ENCODE assay signal across 9 cellular contexts in the genomic region with DNA sequence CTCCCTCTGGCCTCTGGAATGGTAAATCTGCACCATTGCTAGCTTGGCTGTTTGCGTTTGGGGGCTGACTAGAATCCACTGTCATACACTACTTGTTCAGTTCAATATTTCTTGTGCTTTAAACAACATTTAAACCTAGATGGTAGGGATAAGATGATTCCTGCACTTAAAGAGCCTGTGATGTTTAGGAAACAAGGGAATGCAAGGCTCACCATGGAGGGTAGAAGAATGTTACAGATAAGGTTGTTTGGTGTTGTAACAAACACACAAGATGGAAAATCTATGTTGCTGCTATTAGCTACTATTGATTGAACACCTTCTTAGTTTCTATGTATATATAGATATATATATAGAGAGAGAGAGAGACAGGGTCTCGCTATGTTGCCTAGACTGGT. TPM values are rescaled to one million over a fixed set of nuclear protein-coding genes. Genes with fewer than 3 reads are reported as not detected.
A peak's percentile ranks its signal among the peaks of the same experiment; 100 is the strongest.
DNase-seq lines count a peak whose midpoint lies in the region; ATAC-seq and TF ChIP-seq lines count a peak whose summit lies in the region.
"Had no signal": no experiment of that assay in that cellular context is flagged by ENCODE, and none has a peak within 500 bp of the region (broad histone marks: within the 10 kb centered on the region; RNA-seq: fewer than 3 reads in every experiment).

No MANE protein-coding gene starts in this region.

- no peak overlapping the region for H2BK5ac ChIP-seq in mesendoderm (ENCODE audit: low read length)

- H4K5ac ChIP-seq in mesendoderm (ENCODE audit: low read length): no peak overlapping the region

- TF ChIP-seq POLR2A in adrenal gland (IDR thresholded peaks at IDR 0.05): no peak
- TF ChIP-seq POLR2A in uterus (IDR thresholded peaks at IDR 0.05): no peak

- peak in 1 of 2 donors; percentile 51 for DNase-seq in cardiac muscle cell (ENCODE audit: low read depth in 1 of 2, low spot score in 1 of 2)
- DNase-seq in Right ventricle myocardium inferior (ENCODE audit: missing footprints): no peak
- no peak for DNase-seq in adrenal gland
- DNase-seq in mesendoderm: no peak
- DNase-seq in uterus: no peak
- no peak for DNase-seq in DMS79 treated with DMSO at 0.1 percent for 48 hours (lab: John Stamatoyannopoulos, UW)
- DNase-seq: Caco-2 had no signal

- no peak overlapping the region for H3K23ac ChIP-seq in mesendoderm (ENCODE audit: low read length)

- H3K36me3 ChIP-seq in cardiac muscle cell (peaks cover 8% of the 10 kb centered on the region), adrenal gland (replicated peaks in 1 of 2) (no peaks in the 10 kb centered on the region), mesendoderm (ENCODE audit: control insufficient read depth, insufficient read depth, low read length) (no peaks in the 10 kb centered on the region), uterus (no peaks in the 10 kb centered on the region)

- no peak for ATAC-seq in Right ventricle myocardium inferior
- ATAC-seq in GM18858 (IDR thresholded peaks at IDR 0.05; ENCODE audit: unreplicated experiment): no peak
- no peak for ATAC-seq in GM18511 (IDR thresholded peaks at IDR 0.05; ENCODE audit: unreplicated experiment)

- no peak overlapping the region for H2BK15ac ChIP-seq in mesendoderm (replicated peaks; ENCODE audit: low read depth)

- intact Hi-C loops in Right ventricle myocardium inferior (cut with DNase I) (loop anchor here (10.0 kb wide), 1 partner anchor 208 kb away; a partner anchor contains a TSS), adrenal gland (cut with DNase I) (no loop called here), uterus (cut with DNase I; ENCODE audit: low total_unique reads) (no loop called here)

- WGBS in adrenal gland, 4 donors: 78 to 81% (median 79%) methylated on average over 2 of the region's 2 CpGs
- no CpG with 5 or more reads among the region's 2 CpGs for WGBS in mesendoderm (ENCODE audit: extremely low coverage, insufficient coverage, low lambda C conversion rate)

- H2AK5ac ChIP-seq in mesendoderm (ENCODE audit: low read length): no peak overlapping the region

- no peaks in the 10 kb centered on the region for H3K79me2 ChIP-seq in mesendoderm (ENCODE audit: control insufficient read depth, insufficient read depth, low read length)

- H3K56ac ChIP-seq in mesendoderm (ENCODE audit: low read length): no peak overlapping the region

- no peak overlapping the region for H3K4me2 ChIP-seq in mesendoderm (ENCODE audit: low read length)

- peak overlapping the region; percentile 57 for H3K18ac ChIP-seq in mesendoderm (ENCODE audit: low read length)

- H3K79me1 ChIP-seq in mesendoderm (ENCODE audit: low read length): peaks cover 2% of the 10 kb centered on the region

- H3K9me3 ChIP-seq in cardiac muscle cell (ENCODE audit: low read depth) (no peaks in the 10 kb centered on the region), adrenal gland (replicated peaks in 1 of 3) (no peaks in the 10 kb centered on the region), uterus (no peaks in the 10 kb centered on the region)
- H3K9me3 ChIP-seq: Caco-2 had no signal

- no peak overlapping the region for H3K9ac ChIP-seq in mesendoderm (ENCODE audit: low read length)

- H3K4ac ChIP-seq in mesendoderm (ENCODE audit: low read depth, low read length): no peak overlapping the region

- H3K27me3 ChIP-seq in cardiac muscle cell: no peaks in the 10 kb centered on the region
- H3K27me3 ChIP-seq in adrenal gland: no peaks in the 10 kb centered on the region
- H3K27me3 ChIP-seq in mesendoderm (ENCODE audit: insufficient read depth, low read length, poor library complexity): no peaks in the 10 kb centered on the region
- H3K27me3 ChIP-seq in uterus: no peaks in the 10 kb centered on the region

- H3K4me3 ChIP-seq in cardiac muscle cell (no peak overlapping the region), adrenal gland (peak overlapping the region in 1 of 4 donors; percentile 13), mesendoderm (ENCODE audit: low read length) (no peak overlapping the region), uterus (no peak overlapping the region)

- peak overlapping the region; percentile 42 for H3K27ac ChIP-seq in cardiac muscle cell
- H3K27ac ChIP-seq in adrenal gland: peak overlapping the region in 3 of 5 donors; percentile 56 to 84 (median 71)
- H3K27ac ChIP-seq in mesendoderm (ENCODE audit: low read depth, low read length): no peak overlapping the region
- H3K27ac ChIP-seq in uterus: peak overlapping the region; percentile 48 to 89

- no peak overlapping the region for H4K8ac ChIP-seq in mesendoderm (ENCODE audit: low read depth, low read length)

- H3K4me1 ChIP-seq in cardiac muscle cell (ENCODE audit: low read depth) (peaks cover 67% of the 10 kb centered on the region), adrenal gland (replicated peaks in 1 of 2) (peaks cover 54 to 66% of the 10 kb centered on the region in 2 donors), mesendoderm (ENCODE audit: control insufficient read depth, low read depth, low read length) (peaks cover 23% of the 10 kb centered on the region), uterus (peaks cover 30 to 36% of the 10 kb centered on the region in 2 donors)

- TF ChIP-seq CTCF in cardiac muscle cell (IDR thresholded peaks at IDR 0.05; ENCODE audit: low read depth, low read length): no peak
- no peak for TF ChIP-seq CTCF in adrenal gland (IDR thresholded peaks at IDR 0.05)
- no peak for TF ChIP-seq CTCF in uterus (IDR thresholded peaks at IDR 0.05)

- no peak overlapping the region for H2BK120ac ChIP-seq in mesendoderm (ENCODE audit: low read depth, low read length)

RNA-seq across cellular contexts. Expression of a gene that starts 31.4 kb away (rescaled TPM):
- total RNA-seq in cardiac muscle cell (48.7 and 80.7 TPM in 2 replicates), Right ventricle myocardium inferior (32.7 TPM), adrenal gland (10 to 100 TPM in 7 of 8 donors, 1 to 10 TPM in 1; 5.8 to 33.5 (median 28.4) TPM), uterus (10 to 100 TPM; 21.2 to 91.7 (median 25.0) TPM)
- polyA plus RNA-seq in cardiac muscle cell (79.3 and 95.5 TPM in 2 replicates), adrenal gland (1 to 10 TPM; 6.0 to 7.9 (median 6.1) TPM)
- 3.5 TPM for polyA plus RNA-seq in mesendoderm (2013, experiment 1 of 2)
- polyA plus RNA-seq in mesendoderm (2013, experiment 2 of 2): 2.9 TPM
